13 cellular contexts compared by ENCODE assay signal in the genomic region with DNA sequence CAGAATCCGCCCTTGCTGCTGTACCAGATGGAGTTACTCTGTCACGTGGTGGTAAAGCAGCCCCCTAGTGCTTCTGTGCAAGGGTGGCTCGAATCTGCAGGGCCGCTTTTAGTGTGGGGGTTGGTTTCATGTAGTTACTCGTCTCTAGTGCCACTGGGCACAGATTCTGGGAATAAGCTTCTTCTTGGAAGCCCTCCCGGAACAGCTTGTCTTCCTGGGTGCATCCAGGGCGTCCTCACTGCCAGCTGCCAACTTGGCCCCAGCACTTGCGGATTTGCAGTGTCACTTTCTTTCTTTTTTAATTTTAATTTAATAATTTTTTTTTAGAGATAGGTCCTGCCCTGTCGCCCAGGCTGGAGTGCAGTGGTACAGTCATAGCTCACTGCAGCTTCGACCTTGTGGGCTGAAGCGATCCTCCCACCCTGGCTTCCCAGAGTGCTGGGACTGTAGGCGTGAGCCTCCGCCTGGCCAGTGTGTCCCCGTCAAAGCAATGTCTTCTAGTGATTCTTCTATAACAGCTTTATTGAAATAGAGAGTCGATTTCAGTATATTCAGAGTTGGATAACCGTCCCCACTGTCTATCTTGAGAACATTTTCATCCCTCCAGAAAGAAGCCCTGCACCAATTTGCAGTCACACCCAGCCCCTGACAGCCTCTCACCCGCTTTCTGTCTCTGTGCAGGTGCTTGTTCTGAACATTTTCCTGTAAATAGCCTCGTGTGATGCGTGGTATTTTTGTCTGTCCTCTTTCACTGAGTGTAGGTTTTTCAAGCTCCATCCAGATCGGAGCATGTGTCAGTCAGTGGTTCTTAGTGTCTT. TPM values are rescaled to one million over a fixed set of nuclear protein-coding genes. Genes with fewer than 3 reads are reported as not detected.
DNase-seq lines count a peak whose midpoint lies in the region; ATAC-seq and TF ChIP-seq lines count a peak whose summit lies in the region.
"Had no signal": no experiment of that assay in that cellular context is flagged by ENCODE, and none has a peak within 500 bp of the region (broad histone marks: within the 10 kb centered on the region; RNA-seq: fewer than 3 reads in every experiment).

No MANE protein-coding gene starts in this region.

- H3K4me3 ChIP-seq in heart right ventricle (no peak overlapping the region), psoas muscle (peak overlapping the region; percentile 48)
- H3K4me3 ChIP-seq: HAP-1 had no signal

- H3K9me3 ChIP-seq in heart right ventricle: no peaks in the 10 kb centered on the region
- H3K9me3 ChIP-seq in psoas muscle: no peaks in the 10 kb centered on the region
- H3K9me3 ChIP-seq: HAP-1 had no signal

- DNase-seq in D341Med (ENCODE audit: low spot score): peak; percentile 78
- peak; percentile 2 for DNase-seq in WTC11 (ENCODE audit: low spot score)
- DNase-seq in heart right ventricle: peak in 1 of 2 donors; percentile 3
- peak; percentile 31 to 79 for DNase-seq in psoas muscle
- DNase-seq in SHP77 treated with DMSO at 0.1 percent for 48 hours (lab: John Stamatoyannopoulos, UW): no peak
- DNase-seq in NCI-H2227 treated with DMSO at 0.1 percent for 48 hours (lab: John Stamatoyannopoulos, UW): no peak
- DNase-seq: AML-193, foreskin keratinocyte, kidney glomerular epithelial cell, NCI-H1048 had no signal

- H3K36me3 ChIP-seq in heart right ventricle: peaks cover 0 to 99% (median 71%) of the 10 kb centered on the region in 9 donors
- H3K36me3 ChIP-seq in psoas muscle (ENCODE audit: insufficient read depth in 1 of 2, low read depth in 1 of 2): peaks cover 4 to 65% of the 10 kb centered on the region in 2 donors

- H3K36me3 Mint-ChIP-seq in WTC11: peaks cover 42% of the 10 kb centered on the region

- H3K27me3 Mint-ChIP-seq in WTC11 (ENCODE audit: low read depth): no peaks in the 10 kb centered on the region

- no peaks in the 10 kb centered on the region for H3K9me3 Mint-ChIP-seq in WTC11

- H3K27ac Mint-ChIP-seq in WTC11: peak overlapping the region; percentile 53; the same call in 1 of the 2 replicates

- H3K27me3 ChIP-seq in heart right ventricle (no peaks in the 10 kb centered on the region), psoas muscle (ENCODE audit: insufficient read depth in 3 of 3, low read length in 2 of 3) (no peaks in the 10 kb centered on the region)
- H3K27me3 ChIP-seq: foreskin keratinocyte had no signal

- H3K4me1 ChIP-seq in heart right ventricle (peaks cover 0 to 79% (median 43%) of the 10 kb centered on the region in 9 donors), psoas muscle (peaks cover 29% of the 10 kb centered on the region)
- H3K4me1 ChIP-seq: foreskin keratinocyte, HAP-1 had no signal

- no peaks in the 10 kb centered on the region for H3K4me1 Mint-ChIP-seq in WTC11

- TF ChIP-seq CTCF in WTC11 (IDR thresholded peaks at IDR 0.05) (no peak), heart right ventricle (IDR thresholded peaks at IDR 0.05) (no peak), psoas muscle (IDR thresholded peaks at IDR 0.05) (no peak)

- 60 to 71% methylated on average over 20 of the region's 20 CpGs for WGBS in heart right ventricle, 2 donors
- 33 to 59% (median 34%) methylated on average over 20 of the region's 20 CpGs for WGBS in psoas muscle, 3 donors

- POLR2A ChIA-PET in WTC11 (lab: Charles Lee): interaction anchor here (1.3 kb wide), 1 partner anchor 27 kb away, joined by 3 read pairs; no protein-coding TSS in a partner anchor

- H3K27ac ChIP-seq in heart right ventricle (peak overlapping the region in 8 of 10 donors; percentile 41 to 73 (median 52)), psoas muscle (peak overlapping the region; percentile 75)
- H3K27ac ChIP-seq: foreskin keratinocyte had no signal

- intact Hi-C loops in heart right ventricle (cut with DNase I) (loop anchor here in 1 of 10 donors (2.0 kb wide), 1 partner anchor 21 kb away; no protein-coding TSS in a partner anchor), psoas muscle (cut with DNase I) (loop anchor here in 1 of 2 donors (10.0 kb wide), 1 partner anchor 121 kb away; the partner anchor contains the start of gene ABHD12)

- H3K4me3 Mint-ChIP-seq in WTC11: no peak overlapping the region

- no peak for ATAC-seq in WTC11
- peak in 1 of 8 donors; percentile 34 for ATAC-seq in heart right ventricle
- ATAC-seq in psoas muscle: peak; percentile 73 to 88 (median 80)
- no peak for ATAC-seq in SK-N-SH treated with all-trans-retinoic acid at 6 μM for 48 hours
- no peak for ATAC-seq in HG02885 (IDR thresholded peaks at IDR 0.05; ENCODE audit: poor library complexity, unreplicated experiment)
- ATAC-seq: foreskin keratinocyte had no signal

- CTCF ChIA-PET in WTC11 (lab: Charles Lee): interaction anchor here (1.2 kb wide), 1 partner anchor 26 kb away, joined by 3 read pairs; the partner anchor contains the start of gene PYGB

TF ChIP-seq in WTC11, 78 proteins besides CTCF, POLR2A, EP300 and RAD21 (continues in another document):
- TF ChIP-seq ATF2 (CRISPR knock-in tag; IDR thresholded peaks at IDR 0.05; ENCODE audit: borderline replicate concordance, low read depth): no peak

TF ChIP-seq in SK-N-SH treated with all-trans-retinoic acid at 6 μM for 48 hours, 23 proteins besides CTCF, POLR2A, EP300 and RAD21:
- no peak for TF ChIP-seq TCF4 (CRISPR knock-in tag; IDR thresholded peaks at IDR 0.05; ENCODE audit: borderline replicate concordance)
- TF ChIP-seq RARB (CRISPR knock-in tag; IDR thresholded peaks at IDR 0.05): no peak
- no peak for TF ChIP-seq ZNF565 (CRISPR knock-in tag; conservative IDR thresholded peaks at IDR 0.05; ENCODE audit: low read depth)
- TF ChIP-seq ZFP3 (CRISPR knock-in tag; IDR thresholded peaks at IDR 0.05): no peak
- TF ChIP-seq, protein P1, sequence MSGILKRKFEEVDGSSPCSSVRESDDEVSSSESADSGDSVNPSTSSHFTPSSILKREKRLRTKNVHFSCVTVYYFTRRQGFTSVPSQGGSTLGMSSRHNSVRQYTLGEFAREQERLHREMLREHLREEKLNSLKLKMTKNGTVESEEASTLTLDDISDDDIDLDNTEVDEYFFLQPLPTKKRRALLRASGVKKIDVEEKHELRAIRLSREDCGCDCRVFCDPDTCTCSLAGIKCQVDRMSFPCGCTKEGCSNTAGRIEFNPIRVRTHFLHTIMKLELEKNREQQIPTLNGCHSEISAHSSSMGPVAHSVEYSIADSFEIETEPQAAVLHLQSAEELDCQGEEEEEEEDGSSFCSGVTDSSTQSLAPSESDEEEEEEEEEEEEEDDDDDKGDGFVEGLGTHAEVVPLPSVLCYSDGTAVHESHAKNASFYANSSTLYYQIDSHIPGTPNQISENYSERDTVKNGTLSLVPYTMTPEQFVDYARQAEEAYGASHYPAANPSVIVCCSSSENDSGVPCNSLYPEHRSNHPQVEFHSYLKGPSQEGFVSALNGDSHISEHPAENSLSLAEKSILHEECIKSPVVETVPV (CRISPR knock-in tag; IDR thresholded peaks at IDR 0.05): no peak
TF ChIP-seq in SK-N-SH treated with all-trans-retinoic acid at 6 μM for 48 hours: peak in this region for 0.

RNA-seq across cellular contexts. Expression of gene PYGB, which starts 25.9 kb away (rescaled TPM):
- total RNA-seq in WTC11 (2021): 44.5 to 48.5 TPM (median 46.3 TPM) in 3 replicates
- total RNA-seq in heart right ventricle: 100 to 1,000 TPM; 203 to 462 (median 276) TPM
- polyA plus RNA-seq in heart right ventricle: 100 to 1,000 TPM in 1 of 2 donors, 10 to 100 TPM in 1; 83.1 to 250 TPM
- 10 to 100 TPM in 2 of 4 donors, 1 to 10 TPM in 2; 7.8 to 22.3 (median 10.6) TPM for total RNA-seq in psoas muscle
- 1 to 10 TPM; 4.9 to 9.5 (median 8.6) TPM for polyA plus RNA-seq in psoas muscle

Comparison
In these comparisons a context has a peak if more than half of its experiments do, and no peak if none do; other contexts are left out.
1. DNase-seq: peak in D341Med (single experiment), WTC11 (single experiment) and psoas muscle (2 of 2); none in SHP77 treated with DMSO at 0.1 percent for 48 hours (single experiment) and NCI-H2227 treated with DMSO at 0.1 percent for 48 hours (single experiment).
2. ATAC-seq: peak in psoas muscle (4 of 4); none in WTC11 (single experiment), SK-N-SH treated with all-trans-retinoic acid at 6 μM for 48 hours (single experiment) and HG02885 (single experiment).